Comparison of ENCODE assay signal across 8 cellular contexts in genomic region chr12:2405039-2405438, GRCh38.
"Had no signal": no experiment of that assay in that cellular context is flagged by ENCODE, and none has a peak within 500 bp of the region (broad histone marks: within the 10 kb centered on the region; RNA-seq: fewer than 3 reads in every experiment).

No MANE protein-coding gene starts in this region.

- H3K4me3 ChIP-seq: GM12878 had no signal

- FAIRE-seq: G401.6, GM12878, GM12891, GM12892, GM18507, GM19239 had no signal

- DNase-seq: GDM1, GF-D8 had no signal
